1 cellular context compared by ENCODE assay signal in the genomic region with DNA sequence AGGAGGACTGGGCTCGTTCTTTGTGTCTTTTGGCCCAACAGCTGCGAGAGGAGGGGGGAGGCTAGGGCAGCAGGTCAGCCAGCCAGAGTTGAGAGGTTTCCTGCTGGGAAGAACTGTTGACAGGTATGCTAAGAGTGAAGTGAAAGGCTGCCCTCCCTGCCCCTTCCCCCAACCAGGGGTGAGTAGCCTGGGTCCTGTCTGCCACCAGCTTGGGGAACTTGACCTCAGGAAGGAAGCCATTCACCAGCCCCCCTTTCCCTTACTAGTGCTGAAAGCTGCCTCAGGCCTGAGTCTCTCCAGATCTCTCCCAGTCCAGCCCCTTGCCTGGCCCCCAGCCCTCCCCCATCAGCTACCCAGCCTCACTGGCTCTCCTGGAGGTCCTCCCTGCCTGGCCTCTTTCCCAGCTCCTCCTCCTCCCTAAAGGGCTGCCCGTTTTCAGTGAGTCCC.
TF ChIP-seq lines count a peak whose summit lies in the region.

No MANE protein-coding gene starts in this region.

TF ChIP-seq in IMR-90, 13 proteins besides CTCF, POLR2A, EP300 and RAD21:
- TF ChIP-seq MAFK (IDR thresholded peaks at IDR 0.05; ENCODE audit: low read depth, low read length) (no peak), FOS (IDR thresholded peaks at IDR 0.05; ENCODE audit: low read depth, low read length) (no peak), MXI1 (IDR thresholded peaks at IDR 0.05; ENCODE audit: borderline replicate concordance, low read depth, low read length) (no peak), SMC3 (IDR thresholded peaks at IDR 0.05; ENCODE audit: low read depth, low read length) (no peak), CEBPB (IDR thresholded peaks at IDR 0.05; ENCODE audit: low read depth, low read length) (no peak), RCOR1 (IDR thresholded peaks at IDR 0.05; ENCODE audit: insufficient replicate concordance, low read length) (no peak), NFE2L2 (IDR thresholded peaks at IDR 0.05; ENCODE audit: low read depth, low read length) (no peak), BHLHE40 (IDR thresholded peaks at IDR 0.05; ENCODE audit: low read depth, low read length) (no peak)
- TF ChIP-seq, protein P1, sequence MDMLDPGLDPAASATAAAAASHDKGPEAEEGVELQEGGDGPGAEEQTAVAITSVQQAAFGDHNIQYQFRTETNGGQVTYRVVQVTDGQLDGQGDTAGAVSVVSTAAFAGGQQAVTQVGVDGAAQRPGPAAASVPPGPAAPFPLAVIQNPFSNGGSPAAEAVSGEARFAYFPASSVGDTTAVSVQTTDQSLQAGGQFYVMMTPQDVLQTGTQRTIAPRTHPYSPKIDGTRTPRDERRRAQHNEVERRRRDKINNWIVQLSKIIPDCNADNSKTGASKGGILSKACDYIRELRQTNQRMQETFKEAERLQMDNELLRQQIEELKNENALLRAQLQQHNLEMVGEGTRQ (IDR thresholded peaks at IDR 0.05; ENCODE audit: low read depth, low read length): no peak
